In genomic region chr11:65574963-65575567, GRCh38 we compare ENCODE assay signal across 1 cellular context.
TF ChIP-seq lines count a peak whose summit lies in the region.

No MANE protein-coding gene starts in this region.

TF ChIP-seq in endothelial cell of umbilical vein, 7 proteins besides CTCF, POLR2A, EP300 and RAD21 (continued from another document):
- TF ChIP-seq POLR2AphosphoS5 (IDR thresholded peaks at IDR 0.05; ENCODE audit: insufficient read depth, low read depth, low read length) (no peak), MAX (IDR thresholded peaks at IDR 0.05; ENCODE audit: insufficient read depth, insufficient read length) (no peak), MYC (IDR thresholded peaks at IDR 0.05; ENCODE audit: low read depth, low read length) (no peak)
